1 cellular context compared by ENCODE assay signal in the genomic region with DNA sequence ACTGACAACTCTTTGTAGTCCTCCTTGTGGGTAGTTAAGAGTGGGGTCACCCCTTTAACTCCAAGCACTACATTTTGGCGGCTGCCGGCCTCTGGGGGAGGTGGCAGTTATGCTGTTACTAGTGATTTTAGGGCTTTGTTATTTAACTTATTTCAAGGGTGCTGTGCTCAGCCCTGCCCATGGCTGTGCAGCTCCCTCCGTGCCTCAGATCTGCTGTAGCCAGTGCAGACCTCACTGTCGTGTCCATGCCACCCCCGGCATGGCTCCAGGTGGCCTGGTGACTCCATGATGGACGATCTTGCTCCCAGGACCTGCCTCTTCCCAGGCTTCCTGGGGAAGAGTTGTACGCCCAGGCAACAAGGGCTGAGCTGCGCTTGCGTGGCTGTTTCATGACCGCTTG.
TF ChIP-seq lines count a peak whose summit lies in the region.

No MANE protein-coding gene starts in this region.

TF ChIP-seq in GM12878, 131 proteins besides CTCF, POLR2A, EP300 and RAD21:
- TF ChIP-seq JUNB (IDR thresholded peaks at IDR 0.05) (no peak), BMI1 (IDR thresholded peaks at IDR 0.05; ENCODE audit: borderline replicate concordance) (no peak), IRF4 (IDR thresholded peaks at IDR 0.05; ENCODE audit: low read depth, low read length) (no peak), RB1 (IDR thresholded peaks at IDR 0.05; ENCODE audit: borderline replicate concordance) (no peak)
- TF ChIP-seq, protein P1, sequence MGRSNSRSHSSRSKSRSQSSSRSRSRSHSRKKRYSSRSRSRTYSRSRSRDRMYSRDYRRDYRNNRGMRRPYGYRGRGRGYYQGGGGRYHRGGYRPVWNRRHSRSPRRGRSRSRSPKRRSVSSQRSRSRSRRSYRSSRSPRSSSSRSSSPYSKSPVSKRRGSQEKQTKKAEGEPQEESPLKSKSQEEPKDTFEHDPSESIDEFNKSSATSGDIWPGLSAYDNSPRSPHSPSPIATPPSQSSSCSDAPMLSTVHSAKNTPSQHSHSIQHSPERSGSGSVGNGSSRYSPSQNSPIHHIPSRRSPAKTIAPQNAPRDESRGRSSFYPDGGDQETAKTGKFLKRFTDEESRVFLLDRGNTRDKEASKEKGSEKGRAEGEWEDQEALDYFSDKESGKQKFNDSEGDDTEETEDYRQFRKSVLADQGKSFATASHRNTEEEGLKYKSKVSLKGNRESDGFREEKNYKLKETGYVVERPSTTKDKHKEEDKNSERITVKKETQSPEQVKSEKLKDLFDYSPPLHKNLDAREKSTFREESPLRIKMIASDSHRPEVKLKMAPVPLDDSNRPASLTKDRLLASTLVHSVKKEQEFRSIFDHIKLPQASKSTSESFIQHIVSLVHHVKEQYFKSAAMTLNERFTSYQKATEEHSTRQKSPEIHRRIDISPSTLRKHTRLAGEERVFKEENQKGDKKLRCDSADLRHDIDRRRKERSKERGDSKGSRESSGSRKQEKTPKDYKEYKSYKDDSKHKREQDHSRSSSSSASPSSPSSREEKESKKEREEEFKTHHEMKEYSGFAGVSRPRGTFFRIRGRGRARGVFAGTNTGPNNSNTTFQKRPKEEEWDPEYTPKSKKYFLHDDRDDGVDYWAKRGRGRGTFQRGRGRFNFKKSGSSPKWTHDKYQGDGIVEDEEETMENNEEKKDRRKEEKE (IDR thresholded peaks at IDR 0.05), result no peak
- TF ChIP-seq, protein P2, sequence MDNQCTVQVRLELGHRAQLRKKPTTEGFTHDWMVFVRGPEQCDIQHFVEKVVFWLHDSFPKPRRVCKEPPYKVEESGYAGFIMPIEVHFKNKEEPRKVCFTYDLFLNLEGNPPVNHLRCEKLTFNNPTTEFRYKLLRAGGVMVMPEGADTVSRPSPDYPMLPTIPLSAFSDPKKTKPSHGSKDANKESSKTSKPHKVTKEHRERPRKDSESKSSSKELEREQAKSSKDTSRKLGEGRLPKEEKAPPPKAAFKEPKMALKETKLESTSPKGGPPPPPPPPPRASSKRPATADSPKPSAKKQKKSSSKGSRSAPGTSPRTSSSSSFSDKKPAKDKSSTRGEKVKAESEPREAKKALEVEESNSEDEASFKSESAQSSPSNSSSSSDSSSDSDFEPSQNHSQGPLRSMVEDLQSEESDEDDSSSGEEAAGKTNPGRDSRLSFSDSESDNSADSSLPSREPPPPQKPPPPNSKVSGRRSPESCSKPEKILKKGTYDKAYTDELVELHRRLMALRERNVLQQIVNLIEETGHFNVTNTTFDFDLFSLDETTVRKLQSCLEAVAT (IDR thresholded peaks at IDR 0.05), result no peak
